Comparison of ENCODE assay signal across 28 cellular contexts in the genomic region with DNA sequence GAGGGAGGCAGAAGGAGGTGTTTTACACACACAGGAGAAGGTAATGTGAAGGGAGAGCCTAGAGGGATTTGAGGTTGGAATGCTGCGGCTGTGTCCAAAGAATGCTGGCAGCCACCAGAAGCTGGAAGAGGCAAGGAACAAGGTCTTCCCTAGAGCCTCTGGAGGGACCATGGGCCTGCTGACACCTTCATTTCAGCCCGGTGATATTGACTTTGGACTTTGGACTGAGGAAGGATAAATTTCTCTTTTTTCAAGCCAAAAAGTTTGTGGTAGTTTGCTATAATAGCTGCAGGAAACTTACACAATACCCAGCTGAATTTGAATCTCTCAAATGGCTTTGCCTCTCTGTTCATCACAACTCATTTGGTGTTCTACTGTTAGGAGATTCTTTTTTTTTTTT.
"Had no signal": no experiment of that assay in that cellular context is flagged by ENCODE, and none has a peak within 500 bp of the region (broad histone marks: within the 10 kb centered on the region; RNA-seq: fewer than 3 reads in every experiment).

No MANE protein-coding gene starts in this region.

- ATAC-seq: activated naive CD4-positive, alpha-beta T cell treated with anti-CD3 and anti-CD28 coated beads, Interleukin-2, amount 50 U/mL, for 72 hours; activated naive CD8-positive, alpha-beta T cell treated with anti-CD3 and anti-CD28 coated beads, Interleukin-2, amount 50 U/mL, for 24 hours; activated T-cell treated with anti-CD3 and anti-CD28 coated beads, Interleukin-2, amount 50 U/mL, for 4 hours; body of pancreas; Panc1; Right ventricle myocardium inferior; T-cell had no signal

- H3K4me3 Mint-ChIP-seq: activated CD4-positive, alpha-beta memory T cell treated with anti-CD3 and anti-CD28 coated beads for 36 hours; activated CD4-positive, alpha-beta T cell treated with anti-CD3 and anti-CD28 coated beads, Interleukin-2, amount 10 ng/mL, durations not matched to agents 7 days and 5 days; activated naive CD8-positive, alpha-beta T cell treated with anti-CD3 and anti-CD28 coated beads, Interleukin-2, amount 50 U/mL, for 24 hours; activated T-cell treated with anti-CD3 and anti-CD28 coated beads, Interleukin-2, amount 50 U/mL, for 4 hours; T-cell had no signal

- H3K9me3 Mint-ChIP-seq: activated CD4-positive, alpha-beta memory T cell treated with anti-CD3 and anti-CD28 coated beads for 36 hours; activated CD4-positive, alpha-beta T cell treated with anti-CD3 and anti-CD28 coated beads, Interleukin-2, amount 10 ng/mL, durations not matched to agents 7 days and 5 days; activated naive CD4-positive, alpha-beta T cell treated with anti-CD3 and anti-CD28 coated beads, Interleukin-2, amount 50 U/mL, for 72 hours; activated naive CD8-positive, alpha-beta T cell treated with anti-CD3 and anti-CD28 coated beads, Interleukin-2, amount 50 U/mL, for 24 hours; activated T-cell treated with anti-CD3 and anti-CD28 coated beads, Interleukin-2, amount 50 U/mL, for 4 hours; T-cell had no signal

- DNase-seq: activated CD4-positive, alpha-beta memory T cell treated with anti-CD3 and anti-CD28 coated beads for 36 hours; activated CD4-positive, alpha-beta T cell treated with anti-CD3 and anti-CD28 coated beads, Interleukin-2, amount 10 ng/mL, durations not matched to agents 7 days and 5 days; activated CD4-positive, CD25-positive, alpha-beta regulatory T cell; activated CD8-positive, alpha-beta memory T cell treated with anti-CD3 and anti-CD28 coated beads for 24 hours; activated effector memory CD4-positive, alpha-beta T cell treated with anti-CD3 and anti-CD28 coated beads, Interleukin-2, amount 50 U/mL, for 16 hours; activated naive CD4-positive, alpha-beta T cell treated with Interleukin-2 at 50 U/mL for 16 hours; activated naive CD8-positive, alpha-beta T cell treated with anti-CD3 and anti-CD28 coated beads, Interleukin-2, amount 50 U/mL, for 24 hours; activated T-cell treated with anti-CD3 and anti-CD28 coated beads, Interleukin-2, amount 50 U/mL, for 4 hours; amniotic stem cell; body of pancreas; Karpas-422; MM.1S; NCI-H1105; NCI-H1436 treated with DMSO at 0.1 percent for 48 hours; NCI-H187; NCI-H2081; NCI-H446; NCI-H524; RPMI8226; T-cell; T-helper 2 cell; T1000 had no signal

- H3K4me1 ChIP-seq: ascending aorta, body of pancreas had no signal

- H3K4me1 Mint-ChIP-seq: activated CD4-positive, alpha-beta T cell treated with anti-CD3 and anti-CD28 coated beads, Interleukin-2, amount 10 ng/mL, durations not matched to agents 7 days and 5 days; activated naive CD8-positive, alpha-beta T cell treated with anti-CD3 and anti-CD28 coated beads, Interleukin-2, amount 50 U/mL, for 24 hours; T-cell had no signal

- H3K27ac Mint-ChIP-seq: activated CD4-positive, alpha-beta memory T cell treated with anti-CD3 and anti-CD28 coated beads for 36 hours; activated CD4-positive, alpha-beta T cell treated with anti-CD3 and anti-CD28 coated beads, Interleukin-2, amount 10 ng/mL, durations not matched to agents 7 days and 5 days; activated naive CD4-positive, alpha-beta T cell treated with anti-CD3 and anti-CD28 coated beads, Interleukin-2, amount 50 U/mL, for 72 hours; activated naive CD8-positive, alpha-beta T cell treated with anti-CD3 and anti-CD28 coated beads, Interleukin-2, amount 50 U/mL, for 24 hours; T-cell had no signal

- H3K27ac ChIP-seq: ascending aorta, body of pancreas, SK-N-MC, VCaP had no signal

- H3K27me3 Mint-ChIP-seq: activated CD4-positive, alpha-beta memory T cell treated with anti-CD3 and anti-CD28 coated beads for 36 hours; activated CD4-positive, alpha-beta T cell treated with anti-CD3 and anti-CD28 coated beads, Interleukin-2, amount 10 ng/mL, durations not matched to agents 7 days and 5 days; activated naive CD8-positive, alpha-beta T cell treated with anti-CD3 and anti-CD28 coated beads, Interleukin-2, amount 50 U/mL, for 24 hours; T-cell had no signal

- H3K27me3 ChIP-seq: ascending aorta, body of pancreas had no signal

- H3K9me3 ChIP-seq: ascending aorta, body of pancreas had no signal

- H3K4me3 ChIP-seq: ascending aorta, body of pancreas, SK-N-MC had no signal
